Comparison of ENCODE assay signal across 21 cellular contexts in genomic region chr10:15562578-15562977, GRCh38.
"Had no signal": no experiment of that assay in that cellular context is flagged by ENCODE, and none has a peak within 500 bp of the region (broad histone marks: within the 10 kb centered on the region; RNA-seq: fewer than 3 reads in every experiment).

No MANE protein-coding gene starts in this region.

- ATAC-seq: SK-N-SH treated with all-trans-retinoic acid at 6 μM for 48 hours had no signal

- H3K27me3 ChIP-seq: MG63 had no signal

- H3K36me3 ChIP-seq: MG63 had no signal

- FAIRE-seq: HTR-8/SVneo, RCC 7860 had no signal

- H3K4me3 ChIP-seq: MG63 had no signal

- DNase-seq: KBM-7, MG63, NCI-H1092, NCI-H1105 treated with DMSO at 0.1 percent for 48 hours, NCI-H1417 treated with DMSO at 0.1 percent for 48 hours, NCI-H146, NCI-H187, NCI-H2029, NCI-H2081 treated with DMSO at 0.1 percent for 48 hours, NCI-H2171, NCI-H226, NCI-H446, NCI-H510A, NCI-H524 treated with DMSO at 0.1 percent for 48 hours, NCI-H69, NCI-H774, RPMI8226, SHP77 had no signal
